In the genomic region with DNA sequence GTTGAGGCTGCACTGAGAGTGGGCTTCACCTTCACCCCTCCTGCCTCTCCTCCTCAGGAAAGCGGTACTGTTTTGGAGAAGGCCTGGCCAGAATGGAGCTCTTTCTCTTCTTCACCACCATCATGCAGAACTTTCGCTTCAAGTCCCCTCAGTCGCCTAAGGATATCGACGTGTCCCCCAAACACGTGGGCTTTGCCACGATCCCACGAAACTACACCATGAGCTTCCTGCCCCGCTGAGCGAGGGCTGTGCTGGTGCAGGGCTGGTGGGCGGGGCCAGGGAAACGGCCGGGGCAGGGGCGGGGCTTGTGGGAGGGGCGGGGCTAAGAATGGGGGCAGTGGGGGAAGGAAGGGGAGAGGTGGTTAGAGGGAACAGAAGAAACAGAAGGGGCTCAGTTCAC, we compare ENCODE assay signal across 21 cellular contexts. TPM values are rescaled to one million over a fixed set of nuclear protein-coding genes. Genes with fewer than 3 reads are reported as not detected.
DNase-seq lines count a peak whose midpoint lies in the region; ATAC-seq, FAIRE-seq and TF ChIP-seq lines count a peak whose summit lies in the region.
"Had no signal": no experiment of that assay in that cellular context is flagged by ENCODE, and none has a peak within 500 bp of the region (broad histone marks: within the 10 kb centered on the region; RNA-seq: fewer than 3 reads in every experiment).

No MANE protein-coding gene starts in this region.

- WGBS in H1 (ENCODE audit: extremely low coverage in 1 of 2, insufficient coverage in 1 of 2, insufficient read length in 1 of 2, insufficient replicate concordance in 2 of 2, low coverage in 1 of 2, low lambda C conversion rate in 2 of 2, missing lambda C conversion rate in 1 of 2), 2 experiments, result 76% methylated on average over 13 of the region's 15 CpGs; no CpG with 5 or more reads in 1 of the 2 experiments
- 46 to 59% methylated on average over 15 of the region's 15 CpGs for whole genome bisulfite sequencing in testis, 2 donors

- no peak overlapping the region for H4K5ac ChIP-seq in H1 (ENCODE audit: insufficient read length, low read depth, low read length)

- peak; percentile 59 to 73 for ATAC-seq in activated naive CD4-positive, alpha-beta T cell treated with anti-CD3 and anti-CD28 coated beads, Interleukin-2, amount 50 U/mL, for 72 hours
- ATAC-seq in T-helper 17 cell, result peak; percentile 66
- ATAC-seq in activated CD4-positive, CD25-positive, alpha-beta regulatory T cell treated with anti-CD3 and anti-CD28 coated beads, Interleukin-2, amount 50 U/mL, for 24 hours, result no peak
- ATAC-seq: A549, Panc1, Right ventricle myocardium inferior had no signal

- H3K9ac ChIP-seq in H1 (replicated peaks in 1 of 4; ENCODE audit: extremely low read depth in 1 of 4, low read depth in 3 of 4, low read length in 3 of 4), result no peak overlapping the region
- H3K9ac ChIP-seq: KMS-11 had no signal

- peaks cover 0 to 8% of the 10 kb centered on the region in 2 donors for H3K36me3 Mint-ChIP-seq in activated naive CD4-positive, alpha-beta T cell treated with anti-CD3 and anti-CD28 coated beads, Interleukin-2, amount 50 U/mL, for 72 hours
- peaks cover 5% of the 10 kb centered on the region for H3K36me3 Mint-ChIP-seq in T-helper 17 cell (ENCODE audit: low read depth)

- H3K4me3 ChIP-seq in H1 (ENCODE audit: extremely low read depth in 1 of 4, insufficient read depth in 2 of 4, low read depth in 3 of 4, low read length in 4 of 4) (no peak overlapping the region), testis (no peak overlapping the region)
- H3K4me3 ChIP-seq: A549 had no signal

- no peak for TF ChIP-seq RAD21 in H1 (IDR thresholded peaks at IDR 0.05 in 1 of 2, conservative IDR thresholded peaks at IDR 0.05 in 1 of 2; ENCODE audit: low read depth in 2 of 2, low read length in 2 of 2)

- H3K4me1 Mint-ChIP-seq in T-helper 17 cell, result peaks cover 5% of the 10 kb centered on the region

- no peak overlapping the region for H4K8ac ChIP-seq in H1 (ENCODE audit: extremely low read depth, insufficient read depth, low read length)

- H3K36me3 ChIP-seq in H1 (ENCODE audit: control insufficient read depth in 2 of 4, insufficient read depth in 4 of 4, low read length in 3 of 4), result no peaks in the 10 kb centered on the region
- no peaks in the 10 kb centered on the region for H3K36me3 ChIP-seq in testis (ENCODE audit: low read depth, missing control alignments)

- H3K56ac ChIP-seq in H1 (replicated peaks; ENCODE audit: insufficient read length, low read depth, low read length), result no peak overlapping the region

- no peak overlapping the region for H3K4me3 Mint-ChIP-seq in T-helper 17 cell

- H3K14ac ChIP-seq in H1 (ENCODE audit: insufficient read length), result no peak overlapping the region

- no peak for TF ChIP-seq POLR2A in H1 (IDR thresholded peaks at IDR 0.05; ENCODE audit: control extremely low read depth in 1 of 2, low read depth in 2 of 2, low read length in 2 of 2)
- TF ChIP-seq POLR2A in testis (IDR thresholded peaks at IDR 0.05), result no peak
- TF ChIP-seq POLR2A in GM12891 (IDR thresholded peaks at IDR 0.05; ENCODE audit: low read depth, low read length), result no peak

- H3K79me2 ChIP-seq in H1 (ENCODE audit: control insufficient read depth in 1 of 2, insufficient read depth in 2 of 2, low read length in 2 of 2), result no peaks in the 10 kb centered on the region

- intact Hi-C loops in testis (cut with DNase I; ENCODE audit: low total_unique reads), result no loop called here

- H3K9me3 ChIP-seq in T-helper 17 cell (ENCODE audit: control insufficient read depth, low read length, poor library complexity, severe bottlenecking) (no peaks in the 10 kb centered on the region), H1 (ENCODE audit: insufficient read depth in 2 of 2, low read depth in 1 of 2, low read length in 1 of 2) (peaks cover 8 to 15% of the 10 kb centered on the region in 2 experiments; a peak in 2 of 4 replicates), testis (no peaks in the 10 kb centered on the region)

- H3K23ac ChIP-seq in H1 (ENCODE audit: insufficient read length), result no peak overlapping the region

- no peak overlapping the region for H3K4ac ChIP-seq in H1 (replicated peaks; ENCODE audit: insufficient read length, low read depth, low read length)

- CTCF ChIA-PET in H1 (lab: Charles Lee; ENCODE audit: partially characterized antibody), result interaction anchor here (0.7 to 1.2 kb wide), 4 partner anchors 48 to 213 kb away, joined by 3 to 5 read pairs (median 4); no protein-coding TSS in a partner anchor

- H3K9me3 Mint-ChIP-seq in activated naive CD4-positive, alpha-beta T cell treated with anti-CD3 and anti-CD28 coated beads, Interleukin-2, amount 50 U/mL, for 72 hours, result peaks cover 6 to 10% of the 10 kb centered on the region in 2 donors

- no peak for DNase-seq in activated naive CD4-positive, alpha-beta T cell treated with anti-CD3 and anti-CD28 coated beads, Interleukin-2, amount 50 U/mL, for 72 hours (ENCODE audit: low spot score in 2 of 2)
- DNase-seq in activated naive CD4-positive, alpha-beta T cell treated with anti-CD3 and anti-CD28 coated beads, Interleukin-2, amount 50 U/mL, for 16 hours, result no peak
- DNase-seq in T-helper 17 cell, result no peak
- DNase-seq in H1 (ENCODE audit: low read depth in 1 of 2, low spot score in 2 of 2), result no peak
- peak; percentile 33 for DNase-seq in testis
- DNase-seq in GM12891 (ENCODE audit: insufficient read length, low spot score), result no peak
- DNase-seq in NCI-H2029 treated with DMSO at 0.1 percent for 48 hours (lab: John Stamatoyannopoulos, UW), result no peak
- DNase-seq: DMS79, NCI-H1092 treated with DMSO at 0.1 percent for 48 hours, NCI-H1694 treated with DMSO at 0.1 percent for 48 hours, NCI-H446 treated with DMSO at 0.1 percent for 48 hours, NCI-H774 had no signal

- H4K91ac ChIP-seq in H1 (replicated peaks; ENCODE audit: insufficient read length, low read length), result no peak overlapping the region

- no peak for TF ChIP-seq EP300 in H1 (IDR thresholded peaks at IDR 0.05; ENCODE audit: borderline replicate concordance in 1 of 2, low read depth in 2 of 2, low read length in 2 of 2)

- TF ChIP-seq CTCF in H1 (IDR thresholded peaks at IDR 0.05; ENCODE audit: control extremely low read depth in 1 of 3, insufficient read depth in 1 of 3, low read depth in 1 of 3, low read length in 3 of 3) (no peak), testis (IDR thresholded peaks at IDR 0.05) (no peak)

- no peak overlapping the region for H2AFZ ChIP-seq in H1 (ENCODE audit: low read length)

- H3K23me2 ChIP-seq in H1 (ENCODE audit: low read depth, low read length), result no peaks in the 10 kb centered on the region

- H3K27ac ChIP-seq in H1 (ENCODE audit: low read depth, low read length) (no peak overlapping the region), testis (no peak overlapping the region)
- H3K27ac ChIP-seq: A549, C4-2B, KMS-11 had no signal

- H2AK5ac ChIP-seq in H1 (ENCODE audit: low read depth, low read length), result no peak overlapping the region

- H3K4me2 ChIP-seq in H1 (ENCODE audit: insufficient read depth in 1 of 2, low read depth in 2 of 2, low read length in 2 of 2), result no peak overlapping the region
- H3K4me2 ChIP-seq: A549, KMS-11 had no signal

- no peak overlapping the region for H2BK120ac ChIP-seq in H1 (replicated peaks; ENCODE audit: low read depth, low read length)

- POLR2A ChIA-PET in H1 (lab: Charles Lee; ENCODE audit: partially characterized antibody), result interaction anchor here (0.6 kb wide), 1 partner anchor 63 kb away, joined by 3 read pairs; no protein-coding TSS in a partner anchor

- no peak overlapping the region for H3K27ac Mint-ChIP-seq in activated naive CD4-positive, alpha-beta T cell treated with anti-CD3 and anti-CD28 coated beads, Interleukin-2, amount 50 U/mL, for 72 hours
- H3K27ac Mint-ChIP-seq in T-helper 17 cell, result no peak overlapping the region

- no peaks in the 10 kb centered on the region for H3K79me1 ChIP-seq in H1 (ENCODE audit: low read depth, low read length)

- H2BK15ac ChIP-seq in H1 (ENCODE audit: low read length), result no peak overlapping the region

- H2BK20ac ChIP-seq in H1 (ENCODE audit: low read length), result no peak overlapping the region

- no peak overlapping the region for H3K18ac ChIP-seq in H1 (ENCODE audit: extremely low read depth, low read length)

- H2BK5ac ChIP-seq in H1 (ENCODE audit: low read depth, low read length), result no peak overlapping the region

- no peaks in the 10 kb centered on the region for H4K20me1 ChIP-seq in H1 (replicated peaks in 1 of 2; ENCODE audit: control insufficient read depth in 1 of 2, insufficient read depth in 2 of 2, low read length in 2 of 2)

- FAIRE-seq in H1 (lab: Jason Lieb, UNC) (no peak), GM12891 (lab: Jason Lieb, UNC) (no peak)
- FAIRE-seq: G401.6, GM12892 had no signal

- H2BK12ac ChIP-seq in H1 (ENCODE audit: low read depth, low read length), result no peak overlapping the region

- H3K27me3 ChIP-seq in H1 (replicated peaks in 1 of 4; ENCODE audit: control insufficient read depth in 3 of 4, extremely low read depth in 1 of 4, insufficient read depth in 3 of 4, low read length in 3 of 4) (peaks cover 0 to 9% (median 5%) of the 10 kb centered on the region in 4 experiments; a peak in 6 of 7 replicates), testis (no peaks in the 10 kb centered on the region)

- H3K27me3 Mint-ChIP-seq in T-helper 17 cell, result peaks cover 49% of the 10 kb centered on the region

- peaks cover 0 to 2% (median 0%) of the 10 kb centered on the region in 4 experiments; a peak in 1 of 7 replicates for H3K4me1 ChIP-seq in H1 (replicated peaks in 1 of 4; ENCODE audit: control insufficient read depth in 3 of 4, insufficient read depth in 4 of 4, low read length in 3 of 4)
- H3K4me1 ChIP-seq in testis, result no peaks in the 10 kb centered on the region
- H3K4me1 ChIP-seq: A549 had no signal

RNA-seq across cellular contexts. Expression of gene CYP2A13, which starts 7.5 kb away (rescaled TPM):
- total RNA-seq in activated naive CD4-positive, alpha-beta T cell treated with anti-CD3 and anti-CD28 coated beads, Interleukin-2, amount 50 U/mL, for 72 hours, result not detected
- not detected for total RNA-seq in T-helper 17 cell
- 0.60 and 0.78 TPM in 2 replicates for total RNA-seq in H1 (2021; fragmentation: NEBNext Ultra II Directional; extraction: Animal tissue kit (Norgen Biotek cat#: 25700))
- 0.63 and 0.88 TPM in 2 replicates for polyA plus RNA-seq in H1 (2011; rRNA removed)
- 1.0 TPM for polyA plus RNA-seq in H1 (2011; cell fraction: cytosol; rRNA removed)
- 0.80 TPM for polyA plus RNA-seq in H1 (2011; cell fraction: nucleus; rRNA removed)
- 0.66 to 1.4 TPM (median 0.79 TPM) in 4 replicates for polyA plus RNA-seq in H1 (2012, experiment 1 of 2)
- polyA plus RNA-seq in H1 (2012, experiment 2 of 2), result 0.42 TPM
- 0.34 TPM for polyA plus RNA-seq in H1 (2013, experiment 1 of 2)
- polyA plus RNA-seq in H1 (2013, experiment 2 of 2), result 0.17 TPM
- polyA minus RNA-seq in H1 (2011; rRNA and poly(A)+ RNA removed), result 1.0 and 1.4 TPM in 2 replicates
- polyA minus RNA-seq in H1 (2011; cell fraction: cytosol; rRNA and poly(A)+ RNA removed), result not detected
- polyA minus RNA-seq in H1 (2011; cell fraction: nucleus; rRNA and poly(A)+ RNA removed), result 0.80 TPM
- under 1 TPM; 0.31 to 0.39 TPM for total RNA-seq in testis
- polyA plus RNA-seq in testis (ENCODE audit: insufficient read depth, low read depth, low replicate concordance), result 0.18 TPM
- polyA plus RNA-seq in GM12891 (2012; ENCODE audit: low read depth, missing spikeins), result not detected
- total RNA-seq: MCF 10A, Right ventricle myocardium inferior had no signal
- polyA plus RNA-seq: A549 had no signal

RNA-seq across cellular contexts. Expression of gene CYP2F1, which starts 18.5 kb away (rescaled TPM):
- not detected for total RNA-seq in activated naive CD4-positive, alpha-beta T cell treated with anti-CD3 and anti-CD28 coated beads, Interleukin-2, amount 50 U/mL, for 72 hours
- total RNA-seq in T-helper 17 cell (under 1 TPM; 0.25 to 0.37 TPM), testis (1 to 10 TPM; 1.7 to 2.5 TPM)
- 0.34 TPM in 1 of 2 replicates, not detected in the other for total RNA-seq in H1 (2021; fragmentation: NEBNext Ultra II Directional; extraction: Animal tissue kit (Norgen Biotek cat#: 25700))
- polyA plus RNA-seq in H1 (2011; rRNA removed) (0.17 and 1.0 TPM in 2 replicates), testis (ENCODE audit: insufficient read depth, low read depth, low replicate concordance) (4.1 TPM)
- polyA plus RNA-seq in H1 (2011; cell fraction: cytosol; rRNA removed), result 0.09 TPM
- polyA plus RNA-seq in H1 (2011; cell fraction: nucleus; rRNA removed), result 0.68 TPM
- polyA plus RNA-seq in H1 (2012, experiment 1 of 2), result 0.53 to 1.0 TPM in 2 of 4 replicates, not detected in the others
- not detected for polyA plus RNA-seq in H1 (2012, experiment 2 of 2)
- 0.22 TPM for polyA plus RNA-seq in H1 (2013, experiment 1 of 2)
- 0.11 TPM for polyA plus RNA-seq in H1 (2013, experiment 2 of 2)
- 0.19 TPM in 1 of 2 replicates, not detected in the other for polyA minus RNA-seq in H1 (2011; rRNA and poly(A)+ RNA removed)
- not detected for polyA minus RNA-seq in H1 (2011; cell fraction: cytosol; rRNA and poly(A)+ RNA removed)
- polyA minus RNA-seq in H1 (2011; cell fraction: nucleus; rRNA and poly(A)+ RNA removed), result not detected
- not detected for polyA plus RNA-seq in GM12891 (2012; ENCODE audit: low read depth, missing spikeins)
- total RNA-seq: MCF 10A, Right ventricle myocardium inferior had no signal
- polyA plus RNA-seq: A549 had no signal

Comparison
In these comparisons a context has a peak if more than half of its experiments do, and no peak if none do; other contexts are left out.
1. ATAC-seq: peak in activated naive CD4-positive, alpha-beta T cell treated with anti-CD3 and anti-CD28 coated beads, Interleukin-2, amount 50 U/mL, for 72 hours (2 of 2) and T-helper 17 cell (single experiment); none in activated CD4-positive, CD25-positive, alpha-beta regulatory T cell treated with anti-CD3 and anti-CD28 coated beads, Interleukin-2, amount 50 U/mL, for 24 hours (0 of 2).